20 cellular contexts compared by ENCODE assay signal in genomic region chr7:132453825-132454224, GRCh38.
DNase-seq lines count a peak whose midpoint lies in the region; ATAC-seq and TF ChIP-seq lines count a peak whose summit lies in the region.
"Had no signal": no experiment of that assay in that cellular context is flagged by ENCODE, and none has a peak within 500 bp of the region (broad histone marks: within the 10 kb centered on the region; RNA-seq: fewer than 3 reads in every experiment).

No MANE protein-coding gene starts in this region.

- H3K9me3 ChIP-seq in BLaER1 treated with 17β-estradiol and CSF1 and Interleukin-3, amounts not matched to agents 10 nM and 100 nM (replicated peaks in 1 of 11): 0 out of 22 replicates have a peak, but pooled peaks cover 0 to 5% (median 0%) of the 10 kb centered on the region in 11 experiments
- H3K9me3 ChIP-seq in KOPT-K1 (ENCODE audit: insufficient read depth, low read length, poor library complexity, severe bottlenecking) (no peaks in the 10 kb centered on the region), suprapubic skin (no peaks in the 10 kb centered on the region)
- H3K9me3 ChIP-seq: HAP-1 had no signal

- H3K4me3 ChIP-seq in BLaER1 treated with 17β-estradiol and CSF1 and Interleukin-3, amounts not matched to agents 10 nM and 100 nM: no peak overlapping the region
- H3K4me3 ChIP-seq in suprapubic skin: no peak overlapping the region
- H3K4me3 ChIP-seq: GM23338, HAP-1 had no signal

- TF ChIP-seq EP300 in suprapubic skin (IDR thresholded peaks at IDR 0.05): no peak

- TF ChIP-seq POLR2A in suprapubic skin (IDR thresholded peaks at IDR 0.05): no peak

- no peak overlapping the region for H3K4me3 Mint-ChIP-seq in activated T-helper 17 cell treated with anti-CD3 and anti-CD28 coated beads, Interleukin-2, amount 50 U/mL, for 72 hours
- peak overlapping the region; percentile 71 for H3K4me3 Mint-ChIP-seq in natural killer cell
- H3K4me3 Mint-ChIP-seq: CD8-positive, alpha-beta T cell; GM23338 had no signal

- H3K4me1 ChIP-seq in BLaER1 treated with 17β-estradiol and CSF1 and Interleukin-3, amounts not matched to agents 10 nM and 100 nM: peaks cover 39 to 70% (median 62%) of the 10 kb centered on the region in 10 experiments
- H3K4me1 ChIP-seq in suprapubic skin: no peaks in the 10 kb centered on the region
- H3K4me1 ChIP-seq: HAP-1 had no signal

- no peak overlapping the region for H3K9ac ChIP-seq in BLaER1 treated with 17β-estradiol and CSF1 and Interleukin-3, amounts not matched to agents 10 nM and 100 nM

- no peaks in the 10 kb centered on the region for H3K36me3 Mint-ChIP-seq in activated T-helper 17 cell treated with anti-CD3 and anti-CD28 coated beads, Interleukin-2, amount 50 U/mL, for 72 hours (ENCODE audit: low read depth)
- no peaks in the 10 kb centered on the region for H3K36me3 Mint-ChIP-seq in natural killer cell
- H3K36me3 Mint-ChIP-seq: CD8-positive, alpha-beta T cell had no signal

- no peak overlapping the region for H3K27ac Mint-ChIP-seq in activated T-helper 17 cell treated with anti-CD3 and anti-CD28 coated beads, Interleukin-2, amount 50 U/mL, for 72 hours
- peak overlapping the region; percentile 94 to 96 for H3K27ac Mint-ChIP-seq in natural killer cell
- H3K27ac Mint-ChIP-seq: GM23338 had no signal

- 100% methylated on average over 3 of the region's 3 CpGs for WGBS in suprapubic skin

- DNase-seq in natural killer cell: no peak
- DNase-seq in suprapubic skin (ENCODE audit: low spot score in 2 of 2): no peak
- DNase-seq in NCI-H2171 (lab: John Stamatoyannopoulos, UW): no peak
- no peak for DNase-seq in SHP77 (lab: John Stamatoyannopoulos, UW)
- DNase-seq: Calu3; CD8-positive, alpha-beta T cell; DMS153; KBM-7; NCI-H1105 treated with DMSO at 0.1 percent for 48 hours; NCI-H2029 treated with DMSO at 0.1 percent for 48 hours; NCI-H345; NCI-H524 treated with DMSO at 0.1 percent for 48 hours; NCI-H82; Right ventricle myocardium superior had no signal

- peaks cover 15% of the 10 kb centered on the region for H3K4me1 Mint-ChIP-seq in activated T-helper 17 cell treated with anti-CD3 and anti-CD28 coated beads, Interleukin-2, amount 50 U/mL, for 72 hours
- peaks cover 87 to 89% of the 10 kb centered on the region in 2 donors for H3K4me1 Mint-ChIP-seq in natural killer cell
- H3K4me1 Mint-ChIP-seq: GM23338 had no signal

- no peaks in the 10 kb centered on the region for H3K36me3 ChIP-seq in BLaER1 treated with 17β-estradiol and CSF1 and Interleukin-3, amounts not matched to agents 10 nM and 100 nM
- H3K36me3 ChIP-seq in KOPT-K1 (ENCODE audit: insufficient read depth, low read length) (no peaks in the 10 kb centered on the region), suprapubic skin (no peaks in the 10 kb centered on the region)
- H3K36me3 ChIP-seq: HAP-1 had no signal

- H3K27me3 ChIP-seq in BLaER1 treated with 17β-estradiol and CSF1 and Interleukin-3, amounts not matched to agents 10 nM and 100 nM: no peaks in the 10 kb centered on the region
- no peaks in the 10 kb centered on the region for H3K27me3 ChIP-seq in suprapubic skin

- H3K27ac ChIP-seq in BLaER1 treated with 17β-estradiol and CSF1 and Interleukin-3, amounts not matched to agents 10 nM and 100 nM: no peak overlapping the region
- peak overlapping the region; percentile 42 for H3K27ac ChIP-seq in KOPT-K1 (ENCODE audit: low read depth, low read length, poor library complexity, severe bottlenecking)
- H3K27ac ChIP-seq in suprapubic skin: no peak overlapping the region

- peak; percentile 31 for ATAC-seq in activated T-helper 17 cell treated with anti-CD3 and anti-CD28 coated beads, Interleukin-2, amount 50 U/mL, for 72 hours (replicated peaks)
- ATAC-seq in natural killer cell (peak; percentile 21 to 60 (median 38)), HG02759 (IDR thresholded peaks at IDR 0.05; ENCODE audit: unreplicated experiment) (no peak)
- ATAC-seq: CD8-positive, alpha-beta T cell; GM23338 had no signal

- no peaks in the 10 kb centered on the region for H3K27me3 Mint-ChIP-seq in activated T-helper 17 cell treated with anti-CD3 and anti-CD28 coated beads, Interleukin-2, amount 50 U/mL, for 72 hours
- H3K27me3 Mint-ChIP-seq in natural killer cell (ENCODE audit: low read depth in 2 of 2): peaks cover 0 to 10% of the 10 kb centered on the region in 2 donors

- intact Hi-C loops in natural killer cell (cut with micrococcal nuclease): no loop called here

- H3K9me3 Mint-ChIP-seq in activated T-helper 17 cell treated with anti-CD3 and anti-CD28 coated beads, Interleukin-2, amount 50 U/mL, for 72 hours: no peaks in the 10 kb centered on the region
- no peaks in the 10 kb centered on the region for H3K9me3 Mint-ChIP-seq in natural killer cell
- H3K9me3 Mint-ChIP-seq: CD8-positive, alpha-beta T cell; GM23338 had no signal

- TF ChIP-seq CTCF in natural killer cell (IDR thresholded peaks at IDR 0.05) (no peak), suprapubic skin (IDR thresholded peaks at IDR 0.05) (no peak)

- H3K4me2 ChIP-seq in BLaER1 treated with 17β-estradiol and CSF1 and Interleukin-3, amounts not matched to agents 10 nM and 100 nM: peak overlapping the region in 6 of 11 experiments; percentile 5 to 79 (median 67); a peak in 9 of 22 replicates
- H3K4me2 ChIP-seq: GM23338 had no signal

- H4K20me1 ChIP-seq in BLaER1 treated with 17β-estradiol and CSF1 and Interleukin-3, amounts not matched to agents 10 nM and 100 nM: no peaks in the 10 kb centered on the region
